In genomic region chr1:21997891-21998623, GRCh38 we compare ENCODE assay signal across 1 cellular context.
A peak's percentile ranks its signal among the peaks of the same experiment; 100 is the strongest.
TF ChIP-seq lines count a peak whose summit lies in the region.
"Not testable (repeated sequence)": the region's sequence is repeated elsewhere in the genome, so short reads cannot be mapped to it uniquely, and the experiment has no call there.

No MANE protein-coding gene starts in this region.

TF ChIP-seq in HepG2, 621 proteins besides CTCF, POLR2A, EP300 and RAD21 (continues in another document):
- peak; percentile 19; the same call in 1 of the 2 replicates for TF ChIP-seq THRA (CRISPR knock-in tag; IDR thresholded peaks at IDR 0.05; ENCODE audit: borderline replicate concordance)
- TF ChIP-seq BCL6 (CRISPR knock-in tag; IDR thresholded peaks at IDR 0.05), result peak; percentile 50
- peak; percentile 50; the same call in 1 of the 2 replicates for TF ChIP-seq PATZ1 (CRISPR knock-in tag; IDR thresholded peaks at IDR 0.05)
- TF ChIP-seq PAXIP1 (CRISPR knock-in tag; conservative IDR thresholded peaks at IDR 0.05), result peak; percentile 83
- peak; percentile 56; the same call in 1 of the 2 replicates for TF ChIP-seq ZBTB7B (CRISPR knock-in tag; IDR thresholded peaks at IDR 0.05)
- peak; percentile 35; the same call in 1 of the 2 replicates for TF ChIP-seq HNF4A (CRISPR knock-in tag; IDR thresholded peaks at IDR 0.05)
- TF ChIP-seq SOX5 (CRISPR knock-in tag; IDR thresholded peaks at IDR 0.05; ENCODE audit: borderline replicate concordance), result peak; percentile 88
- TF ChIP-seq SALL1 (CRISPR knock-in tag; IDR thresholded peaks at IDR 0.05), result peak; percentile 15; the same call in 1 of the 2 replicates
- TF ChIP-seq AHDC1 (CRISPR knock-in tag; IDR thresholded peaks at IDR 0.05; ENCODE audit: borderline replicate concordance), result peak; percentile 58; the same call in 1 of the 2 replicates
- TF ChIP-seq RARA (CRISPR knock-in tag; IDR thresholded peaks at IDR 0.05), result peak; percentile 68
- peak; percentile 67 for TF ChIP-seq NCOA2 (CRISPR knock-in tag; IDR thresholded peaks at IDR 0.05)
- TF ChIP-seq FOSL2 (CRISPR knock-in tag; IDR thresholded peaks at IDR 0.05), result peak; percentile 59
- TF ChIP-seq GATAD2A (CRISPR knock-in tag; IDR thresholded peaks at IDR 0.05), result peak; percentile 82
- TF ChIP-seq PPARG (CRISPR knock-in tag; conservative IDR thresholded peaks at IDR 0.05), result 0 out of 2 replicates have a peak, but pooled peaks have one; percentile 12
- TF ChIP-seq NFIC (IDR thresholded peaks at IDR 0.05; ENCODE audit: low read length), result peak; percentile 77
- TF ChIP-seq HNF4G (IDR thresholded peaks at IDR 0.05; ENCODE audit: borderline replicate concordance, low read depth, low read length), result peak; percentile 43; the same call in 1 of the 2 replicates
- TF ChIP-seq HNF4G (CRISPR knock-in tag; IDR thresholded peaks at IDR 0.05; ENCODE audit: borderline replicate concordance, low read depth); FOXP1 (IDR thresholded peaks at IDR 0.05); HNF1A (CRISPR knock-in tag; IDR thresholded peaks at IDR 0.05; ENCODE audit: borderline replicate concordance); GABPA (IDR thresholded peaks at IDR 0.05; ENCODE audit: low read depth, low read length); CREB1 (IDR thresholded peaks at IDR 0.05): not testable (repeated sequence)
- TF ChIP-seq FOXP1 (CRISPR knock-in tag; IDR thresholded peaks at IDR 0.05), result peak; percentile 78
- 0 out of 2 replicates have a peak, but pooled peaks have one; percentile 38 for TF ChIP-seq ATF1 (CRISPR knock-in tag; IDR thresholded peaks at IDR 0.05)
- peak; percentile 65 for TF ChIP-seq HNF1A (IDR thresholded peaks at IDR 0.05; ENCODE audit: low read depth)
- TF ChIP-seq ARID5B (CRISPR knock-in tag; IDR thresholded peaks at IDR 0.05), result peak; percentile 76
- TF ChIP-seq ZGPAT (CRISPR knock-in tag; IDR thresholded peaks at IDR 0.05), result 0 out of 2 replicates have a peak, but pooled peaks have one; percentile 22
- peak; percentile 46; the same call in 1 of the 2 replicates for TF ChIP-seq GABPA (CRISPR knock-in tag; IDR thresholded peaks at IDR 0.05; ENCODE audit: low read depth)
- peak; percentile 19 for TF ChIP-seq SAP130 (CRISPR knock-in tag; IDR thresholded peaks at IDR 0.05; ENCODE audit: low read depth)
- peak; percentile 76 for TF ChIP-seq CREB1 (CRISPR knock-in tag; IDR thresholded peaks at IDR 0.05)
- peak; percentile 31; the same call in 1 of the 2 replicates for TF ChIP-seq SOX13 (IDR thresholded peaks at IDR 0.05)
- TF ChIP-seq SOX13 (CRISPR knock-in tag; conservative IDR thresholded peaks at IDR 0.05 in 1 of 2, IDR thresholded peaks at IDR 0.05 in 1 of 2), result peak in 1 of 2 experiments; percentile 79; a peak in 2 of 4 replicates
- peak; percentile 56 for TF ChIP-seq NR2F6 (IDR thresholded peaks at IDR 0.05)
- 0 out of 2 replicates have a peak, but pooled peaks have one; percentile 9 for TF ChIP-seq NR2F6 (CRISPR knock-in tag; IDR thresholded peaks at IDR 0.05)
- TF ChIP-seq ETV5 (CRISPR knock-in tag; IDR thresholded peaks at IDR 0.05; ENCODE audit: borderline replicate concordance), result peak; percentile 51; the same call in 1 of the 2 replicates
- peak; percentile 76 for TF ChIP-seq FOXA3 (CRISPR knock-in tag; IDR thresholded peaks at IDR 0.05)
- TF ChIP-seq ONECUT2 (CRISPR knock-in tag; IDR thresholded peaks at IDR 0.05), result peak; percentile 88
- TF ChIP-seq MIXL1 (CRISPR knock-in tag; IDR thresholded peaks at IDR 0.05), result peak; percentile 91
